In the genomic region with DNA sequence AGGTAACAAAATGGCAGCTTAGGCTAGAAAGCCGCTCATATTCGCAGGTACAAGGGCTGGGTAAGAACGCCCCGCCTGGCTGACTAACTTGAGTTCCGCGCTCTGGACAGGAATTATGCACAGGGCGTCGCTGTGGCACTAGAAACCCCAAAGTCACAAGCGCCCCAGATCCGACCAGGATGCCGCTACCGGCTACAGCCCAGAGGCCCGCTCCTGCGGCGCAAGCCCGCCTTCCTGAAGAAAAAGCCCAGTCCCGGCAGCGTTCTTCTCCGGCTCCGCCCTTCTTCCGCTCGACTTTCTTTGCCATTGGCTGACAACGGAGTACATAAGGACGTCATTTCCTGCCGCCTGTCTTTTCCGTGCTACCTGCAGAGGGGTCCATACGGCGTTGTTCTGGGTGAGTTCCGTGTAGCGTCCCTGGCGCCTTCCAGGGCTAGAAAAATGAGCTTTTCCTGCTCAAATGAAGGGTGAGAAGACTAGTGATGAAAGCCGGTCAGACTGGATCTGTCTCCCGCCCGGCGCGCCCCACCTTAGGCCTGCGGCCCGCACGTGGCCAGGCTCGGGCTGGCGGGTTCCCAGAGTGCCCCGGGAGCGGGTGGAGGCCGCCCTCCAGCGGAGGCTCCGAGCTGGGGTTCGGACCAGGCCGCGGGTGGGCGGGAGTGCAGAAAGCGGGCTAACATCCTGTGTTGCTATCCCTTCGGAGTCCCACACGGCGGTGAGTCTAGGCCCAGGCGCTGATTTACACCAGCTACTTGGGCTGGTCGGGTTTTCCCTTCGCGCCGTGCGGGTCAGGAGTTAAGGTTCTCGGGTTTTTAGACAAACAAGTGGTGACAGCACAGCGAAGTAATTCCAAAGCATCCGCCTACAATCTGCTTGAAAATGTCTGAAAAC, we compare ENCODE assay signal across 8 cellular contexts. TPM values are rescaled to one million over a fixed set of nuclear protein-coding genes. Genes with fewer than 3 reads are reported as not detected.
DNase-seq lines count a peak whose midpoint lies in the region; ATAC-seq and TF ChIP-seq lines count a peak whose summit lies in the region.

A gene (plus strand): TSS at position 353 of the 891 bp plus-strand sequence. CDS start 934 bp downstream, outside the sequence.

- H3K4me1 Mint-ChIP-seq in naive B cell = peaks cover 30 to 43% (median 42%) of the 10 kb centered on the region in 3 donors
- H3K4me1 Mint-ChIP-seq in stimulated activated memory B cell treated with anti-CD40 and anti-IgM and Interleukin-4, amounts not matched to agents 10 μg/mL and 1 μg/mL and 100 μg/mL, for 72 hours = peaks cover 41% of the 10 kb centered on the region

- no peaks in the 10 kb centered on the region for H3K9me3 Mint-ChIP-seq in naive B cell
- no peaks in the 10 kb centered on the region for H3K9me3 Mint-ChIP-seq in stimulated activated memory B cell treated with anti-CD40 and anti-IgM and Interleukin-4, amounts not matched to agents 10 μg/mL and 1 μg/mL and 100 μg/mL, for 72 hours

- ATAC-seq in naive B cell (ENCODE audit: low read depth in 2 of 2) = peak; percentile 90 to 91
- ATAC-seq in stimulated activated memory B cell treated with anti-CD40 and anti-IgM and Interleukin-4, amounts not matched to agents 10 μg/mL and 1 μg/mL and 100 μg/mL, for 72 hours = peak; percentile 98

- H3K4me3 Mint-ChIP-seq in naive B cell = peak within 1 kb of the TSS; percentile 86 to 99 (median 94)
- H3K4me3 Mint-ChIP-seq in stimulated activated memory B cell treated with anti-CD40 and anti-IgM and Interleukin-4, amounts not matched to agents 10 μg/mL and 1 μg/mL and 100 μg/mL, for 72 hours = peak within 1 kb of the TSS; percentile 85

- H3K27ac Mint-ChIP-seq in naive B cell = peak within 1 kb of the TSS; percentile 93 to 99 (median 98)
- H3K27ac Mint-ChIP-seq in stimulated activated memory B cell treated with anti-CD40 and anti-IgM and Interleukin-4, amounts not matched to agents 10 μg/mL and 1 μg/mL and 100 μg/mL, for 72 hours = peak within 1 kb of the TSS; percentile 87

- peak; percentile 41; the same call in 1 of the 2 replicates for TF ChIP-seq CTCF in LNCAP (IDR thresholded peaks at IDR 0.05)

- no peaks in the 10 kb centered on the region for H3K27me3 Mint-ChIP-seq in naive B cell
- H3K27me3 Mint-ChIP-seq in stimulated activated memory B cell treated with anti-CD40 and anti-IgM and Interleukin-4, amounts not matched to agents 10 μg/mL and 1 μg/mL and 100 μg/mL, for 72 hours = no peaks in the 10 kb centered on the region

- peak; percentile 97 for DNase-seq in ELF-1 (ENCODE audit: low read depth, low spot score)
- DNase-seq in GOT3 (lab: John Stamatoyannopoulos, UW) = peak; percentile 83
- peak; percentile 98 for DNase-seq in RPMI8226
- DNase-seq in activated T-helper 1 cell treated with anti-CD3 and anti-CD28 coated beads, Interleukin-2, amount 50 U/mL, for 16 hours (ENCODE audit: low read depth in 1 of 2, low spot score in 1 of 2) = peak; percentile 86 to 93
- peak; percentile 94 for DNase-seq in fibroblast of gingiva (ENCODE audit: low read depth)
- peak; percentile 97 for DNase-seq in naive B cell

- peaks cover 10 to 18% of the 10 kb centered on the region in 2 donors for H3K36me3 Mint-ChIP-seq in naive B cell
- peaks cover 40% of the 10 kb centered on the region for H3K36me3 Mint-ChIP-seq in stimulated activated memory B cell treated with anti-CD40 and anti-IgM and Interleukin-4, amounts not matched to agents 10 μg/mL and 1 μg/mL and 100 μg/mL, for 72 hours

RNA-seq across cellular contexts. Expression of the gene that starts here (rescaled TPM):
- 1,000 to 10,000 TPM; 1,144 to 1,512 (median 1,204) TPM for polyA plus RNA-seq in naive B cell (ENCODE audit: low read depth in 6 of 6)

Comparison
In these comparisons a context has a peak if more than half of its experiments do, and no peak if none do; other contexts are left out.
1. Peak in every context shown above with its lines: DNase-seq and ATAC-seq.